10 cellular contexts compared by ENCODE assay signal in the genomic region with DNA sequence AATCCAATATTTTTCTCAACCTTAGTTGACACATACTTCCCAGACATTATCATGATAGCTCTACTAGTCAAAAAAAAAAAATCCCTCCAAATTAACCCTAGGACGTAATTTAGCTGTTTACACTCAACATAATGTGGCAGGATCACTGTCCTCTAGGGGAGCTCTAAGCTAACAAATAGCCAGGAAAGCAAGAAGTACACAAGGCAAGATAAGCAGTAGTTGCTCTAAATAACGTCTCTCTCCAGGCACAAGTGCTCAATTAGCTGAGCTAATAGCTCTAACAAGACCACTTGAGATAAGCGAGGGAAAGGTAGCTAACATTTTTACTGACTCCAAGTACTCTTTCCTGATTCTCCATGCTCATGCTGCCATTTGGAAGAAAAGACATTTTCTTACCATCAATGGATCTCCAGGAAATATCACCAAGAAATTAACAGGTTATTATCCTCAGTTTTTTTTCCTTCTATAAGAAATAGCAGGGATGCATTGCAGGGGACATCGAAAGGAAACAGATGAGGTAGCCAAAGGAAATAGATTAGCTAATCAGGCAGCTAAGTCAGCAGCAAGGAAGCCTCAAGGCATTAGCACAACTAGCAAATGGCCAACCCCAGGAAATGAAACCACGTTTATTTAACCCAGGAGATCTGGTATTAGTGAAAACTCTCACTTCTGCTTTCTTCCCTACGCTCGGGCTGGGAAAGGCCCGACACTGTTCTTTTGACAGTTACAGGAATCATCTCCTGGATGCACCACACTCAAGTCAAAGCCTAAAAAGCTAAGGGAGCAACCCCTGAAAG.
DNase-seq lines count a peak whose midpoint lies in the region; ATAC-seq and TF ChIP-seq lines count a peak whose summit lies in the region.
"Had no signal": no experiment of that assay in that cellular context is flagged by ENCODE, and none has a peak within 500 bp of the region (broad histone marks: within the 10 kb centered on the region; RNA-seq: fewer than 3 reads in every experiment).

No MANE protein-coding gene starts in this region.

- H3K27me3 ChIP-seq in heart right ventricle: no peaks in the 10 kb centered on the region
- no peaks in the 10 kb centered on the region for H3K27me3 ChIP-seq in brain microvascular endothelial cell (replicated peaks)
- no peaks in the 10 kb centered on the region for H3K27me3 ChIP-seq in upper lobe of right lung
- H3K27me3 ChIP-seq in CD4-positive, alpha-beta memory T cell (ENCODE audit: insufficient read depth, low read length): no peaks in the 10 kb centered on the region
- H3K27me3 ChIP-seq: MG63 had no signal

- in situ Hi-C loops in brain microvascular endothelial cell (cut with HindIII; ENCODE audit: low pct_ligation_motif_present, low sequenced_read_pairs): no loop called here

- H3K9me3 ChIP-seq in heart right ventricle (peaks cover 0 to 6% (median 0%) of the 10 kb centered on the region in 11 donors), upper lobe of right lung (no peaks in the 10 kb centered on the region), T-helper 17 cell (ENCODE audit: control insufficient read depth, low read length, poor library complexity, severe bottlenecking) (no peaks in the 10 kb centered on the region)
- H3K9me3 ChIP-seq in CD4-positive, alpha-beta memory T cell (ENCODE audit: control insufficient read depth in 1 of 2, low read length in 2 of 2): no peaks in the 10 kb centered on the region
- H3K9me3 ChIP-seq: MG63 had no signal

- no peak overlapping the region for H3K4me3 Mint-ChIP-seq in CD4-positive, alpha-beta memory T cell
- no peak overlapping the region for H3K4me3 Mint-ChIP-seq in T-helper 17 cell
- H3K4me3 Mint-ChIP-seq: activated naive CD8-positive, alpha-beta T cell treated with anti-CD3 and anti-CD28 coated beads, Interleukin-2, amount 50 U/mL, for 24 hours had no signal

- H3K4me1 ChIP-seq in heart right ventricle (peaks cover 0 to 7% (median 0%) of the 10 kb centered on the region in 9 donors), upper lobe of right lung (peaks cover 4% of the 10 kb centered on the region)
- H3K4me1 ChIP-seq in CD4-positive, alpha-beta memory T cell (ENCODE audit: insufficient read depth, low read length): no peaks in the 10 kb centered on the region

- CTCF ChIA-PET in CD4-positive, alpha-beta memory T cell (lab: Charles Lee; ENCODE audit: partially characterized antibody): no interaction called here

- intact Hi-C loops in heart right ventricle (cut with DNase I) (no loop called here), cardiac septum (cut with DNase I) (no loop called here), upper lobe of right lung (cut with DNase I) (no loop called here), left colon (cut with DNase I, micrococcal nuclease) (no loop called here)
- intact Hi-C loops in CD4-positive, alpha-beta memory T cell (cut with micrococcal nuclease): no loop called here

- no peaks in the 10 kb centered on the region for H3K27me3 Mint-ChIP-seq in CD4-positive, alpha-beta memory T cell
- H3K27me3 Mint-ChIP-seq in T-helper 17 cell: no peaks in the 10 kb centered on the region
- H3K27me3 Mint-ChIP-seq: activated naive CD8-positive, alpha-beta T cell treated with anti-CD3 and anti-CD28 coated beads, Interleukin-2, amount 50 U/mL, for 24 hours had no signal

- no peaks in the 10 kb centered on the region for H3K4me1 Mint-ChIP-seq in CD4-positive, alpha-beta memory T cell
- H3K4me1 Mint-ChIP-seq in T-helper 17 cell: no peaks in the 10 kb centered on the region
- H3K4me1 Mint-ChIP-seq: activated naive CD8-positive, alpha-beta T cell treated with anti-CD3 and anti-CD28 coated beads, Interleukin-2, amount 50 U/mL, for 24 hours had no signal

- 24 to 44% methylated on average over 8 of the region's 8 CpGs for WGBS in heart right ventricle, 2 donors

- no peaks in the 10 kb centered on the region for H3K36me3 Mint-ChIP-seq in CD4-positive, alpha-beta memory T cell
- H3K36me3 Mint-ChIP-seq in T-helper 17 cell (ENCODE audit: low read depth): no peaks in the 10 kb centered on the region

- H3K4me3 ChIP-seq in heart right ventricle: no peak overlapping the region
- no peak overlapping the region for H3K4me3 ChIP-seq in brain microvascular endothelial cell (ENCODE audit: low read depth, low read length)
- no peak overlapping the region for H3K4me3 ChIP-seq in upper lobe of right lung
- no peak overlapping the region for H3K4me3 ChIP-seq in CD4-positive, alpha-beta memory T cell (ENCODE audit: low read length in 2 of 2)
- H3K4me3 ChIP-seq: MG63 had no signal

- POLR2A ChIA-PET in CD4-positive, alpha-beta memory T cell (lab: Charles Lee; ENCODE audit: partially characterized antibody): no interaction called here

- DNase-seq in heart right ventricle (no peak), cardiac septum (ENCODE audit: low spot score) (no peak), brain microvascular endothelial cell (no peak), upper lobe of right lung (no peak), T-helper 17 cell (no peak), left colon (no peak)
- DNase-seq in CD4-positive, alpha-beta memory T cell: no peak
- DNase-seq: activated naive CD8-positive, alpha-beta T cell treated with anti-CD3 and anti-CD28 coated beads, Interleukin-2, amount 50 U/mL, for 24 hours; MG63 had no signal

- peaks cover 0 to 9% (median 0%) of the 10 kb centered on the region in 8 donors for H3K9me3 Mint-ChIP-seq in CD4-positive, alpha-beta memory T cell
- H3K9me3 Mint-ChIP-seq: activated naive CD8-positive, alpha-beta T cell treated with anti-CD3 and anti-CD28 coated beads, Interleukin-2, amount 50 U/mL, for 24 hours had no signal

- H3K27ac ChIP-seq in heart right ventricle (no peak overlapping the region), brain microvascular endothelial cell (no peak overlapping the region), upper lobe of right lung (no peak overlapping the region)
- no peak overlapping the region for H3K27ac ChIP-seq in CD4-positive, alpha-beta memory T cell (ENCODE audit: low read depth, low read length)

- TF ChIP-seq CTCF in heart right ventricle (IDR thresholded peaks at IDR 0.05) (peak in 7 of 9 donors; percentile 8 to 40 (median 25)), LNCAP (IDR thresholded peaks at IDR 0.05) (peak; percentile 39), brain microvascular endothelial cell (IDR thresholded peaks at IDR 0.05; ENCODE audit: low read depth, low read length, missing control alignments) (peak; percentile 44), upper lobe of right lung (IDR thresholded peaks at IDR 0.05) (no peak)

- H3K27ac Mint-ChIP-seq in CD4-positive, alpha-beta memory T cell: no peak overlapping the region
- no peak overlapping the region for H3K27ac Mint-ChIP-seq in T-helper 17 cell
- H3K27ac Mint-ChIP-seq: activated naive CD8-positive, alpha-beta T cell treated with anti-CD3 and anti-CD28 coated beads, Interleukin-2, amount 50 U/mL, for 24 hours had no signal

- peak in 1 of 8 donors; percentile 25 for ATAC-seq in heart right ventricle
- peak; percentile 65 for ATAC-seq in upper lobe of right lung
- no peak for ATAC-seq in T-helper 17 cell
- no peak for ATAC-seq in left colon
- ATAC-seq: activated naive CD8-positive, alpha-beta T cell treated with anti-CD3 and anti-CD28 coated beads, Interleukin-2, amount 50 U/mL, for 24 hours had no signal

- H3K36me3 ChIP-seq in heart right ventricle (no peaks in the 10 kb centered on the region), brain microvascular endothelial cell (replicated peaks) (no peaks in the 10 kb centered on the region), upper lobe of right lung (no peaks in the 10 kb centered on the region)
- no peaks in the 10 kb centered on the region for H3K36me3 ChIP-seq in CD4-positive, alpha-beta memory T cell (ENCODE audit: insufficient read depth, low read length)
- H3K36me3 ChIP-seq: MG63 had no signal
